ENCODE assay signal across 12 cellular contexts in genomic region chr2:223950448-223951347, GRCh38. TPM values are rescaled to one million over a fixed set of nuclear protein-coding genes. Genes with fewer than 3 reads are reported as not detected.
A peak's percentile ranks its signal among the peaks of the same experiment; 100 is the strongest.
DNase-seq lines count a peak whose midpoint lies in the region; ATAC-seq, FAIRE-seq and TF ChIP-seq lines count a peak whose summit lies in the region.
"Had no signal": no experiment of that assay in that cellular context is flagged by ENCODE, and none has a peak within 500 bp of the region (broad histone marks: within the 10 kb centered on the region; RNA-seq: fewer than 3 reads in every experiment).

No MANE protein-coding gene starts in this region.

- no peaks in the 10 kb centered on the region for H3K36me3 ChIP-seq in naive thymus-derived CD4-positive, alpha-beta T cell (ENCODE audit: control insufficient read depth in 2 of 3, insufficient read depth in 3 of 3, low read length in 3 of 3)
- H3K36me3 ChIP-seq in smooth muscle cell (ENCODE audit: low read depth), result no peaks in the 10 kb centered on the region
- H3K36me3 ChIP-seq: ovary had no signal

- H3K36me3 Mint-ChIP-seq in activated naive CD8-positive, alpha-beta T cell treated with anti-CD3 and anti-CD28 coated beads, Interleukin-2, amount 10 ng/mL, durations not matched to agents 7 days and 5 days, result peaks cover 15% of the 10 kb centered on the region
- peaks cover 0 to 9% (median 0%) of the 10 kb centered on the region in 5 donors for H3K36me3 Mint-ChIP-seq in naive thymus-derived CD4-positive, alpha-beta T cell

- H3K9me3 Mint-ChIP-seq in activated naive CD8-positive, alpha-beta T cell treated with anti-CD3 and anti-CD28 coated beads, Interleukin-2, amount 10 ng/mL, durations not matched to agents 7 days and 5 days, result no peaks in the 10 kb centered on the region
- no peaks in the 10 kb centered on the region for H3K9me3 Mint-ChIP-seq in naive thymus-derived CD4-positive, alpha-beta T cell

- H4K20me1 ChIP-seq in smooth muscle cell (ENCODE audit: low read depth), result no peaks in the 10 kb centered on the region

- no peak overlapping the region for H2AFZ ChIP-seq in smooth muscle cell (ENCODE audit: low read depth)

- peak overlapping the region; percentile 87 for H3K27ac Mint-ChIP-seq in activated naive CD8-positive, alpha-beta T cell treated with anti-CD3 and anti-CD28 coated beads, Interleukin-2, amount 10 ng/mL, durations not matched to agents 7 days and 5 days
- H3K27ac Mint-ChIP-seq in naive thymus-derived CD4-positive, alpha-beta T cell, result peak overlapping the region in 7 of 9 donors; percentile 26 to 94 (median 69)

- FAIRE-seq in D721Med (lab: Jason Lieb, UNC) (no peak), urothelium cell line (lab: Jason Lieb, UNC) (no peak)
- FAIRE-seq: colon had no signal

- H3K27ac ChIP-seq in naive thymus-derived CD4-positive, alpha-beta T cell (ENCODE audit: low read depth, low read length), result no peak overlapping the region
- no peak overlapping the region for H3K27ac ChIP-seq in smooth muscle cell (ENCODE audit: low read depth)
- H3K27ac ChIP-seq: ovary had no signal

- peaks cover under 1% of the 10 kb centered on the region for H3K79me2 ChIP-seq in smooth muscle cell (ENCODE audit: low read depth)

- H3K4me2 ChIP-seq in smooth muscle cell, result no peak overlapping the region

- 86% methylated on average over 3 of the region's 3 CpGs for WGBS in smooth muscle cell (ENCODE audit: low lambda C conversion rate)

- H3K27me3 ChIP-seq in naive thymus-derived CD4-positive, alpha-beta T cell (ENCODE audit: control insufficient read depth in 2 of 2, insufficient read depth in 2 of 2, low read length in 2 of 2), result no peaks in the 10 kb centered on the region
- no peaks in the 10 kb centered on the region for H3K27me3 ChIP-seq in smooth muscle cell (ENCODE audit: low read depth)
- H3K27me3 ChIP-seq: ovary had no signal

- no peak for ATAC-seq in activated naive CD8-positive, alpha-beta T cell treated with anti-CD3 and anti-CD28 coated beads, Interleukin-2, amount 10 ng/mL, durations not matched to agents 7 days and 5 days (ENCODE audit: low read depth)
- no peak for ATAC-seq in naive thymus-derived CD4-positive, alpha-beta T cell
- no peak for ATAC-seq in left lobe of liver

- no peak overlapping the region for H3K9ac ChIP-seq in smooth muscle cell (ENCODE audit: low read depth)

- no peak overlapping the region for H3K4me3 Mint-ChIP-seq in activated naive CD8-positive, alpha-beta T cell treated with anti-CD3 and anti-CD28 coated beads, Interleukin-2, amount 10 ng/mL, durations not matched to agents 7 days and 5 days
- H3K4me3 Mint-ChIP-seq in naive thymus-derived CD4-positive, alpha-beta T cell, result peak overlapping the region in 8 of 10 donors; percentile 26 to 69 (median 50)

- peak; percentile 27 for DNase-seq in NCI-H187 treated with DMSO at 0.1 percent for 48 hours (lab: John Stamatoyannopoulos, UW)
- no peak for DNase-seq in activated naive CD8-positive, alpha-beta T cell treated with anti-CD3 and anti-CD28 coated beads, Interleukin-2, amount 10 ng/mL, durations not matched to agents 7 days and 5 days
- DNase-seq in naive thymus-derived CD4-positive, alpha-beta T cell, result no peak
- no peak for DNase-seq in D721Med (ENCODE audit: insufficient read length, low spot score)
- no peak for DNase-seq in smooth muscle cell (lab: John Stamatoyannopoulos, UW; ENCODE audit: unreplicated experiment)
- DNase-seq in left lobe of liver (ENCODE audit: low spot score), result no peak
- no peak for DNase-seq in urothelium cell line (ENCODE audit: low spot score)
- DNase-seq: kidney glomerular epithelial cell, NCI-H1436 treated with DMSO at 0.1 percent for 48 hours, ovary had no signal

- no peaks in the 10 kb centered on the region for H3F3A ChIP-seq in smooth muscle cell (ENCODE audit: low read depth)

- peaks cover 43% of the 10 kb centered on the region for H3K4me1 Mint-ChIP-seq in activated naive CD8-positive, alpha-beta T cell treated with anti-CD3 and anti-CD28 coated beads, Interleukin-2, amount 10 ng/mL, durations not matched to agents 7 days and 5 days
- H3K4me1 Mint-ChIP-seq in naive thymus-derived CD4-positive, alpha-beta T cell, result peaks cover 18 to 69% (median 51%) of the 10 kb centered on the region in 7 donors

- intact Hi-C loops in naive thymus-derived CD4-positive, alpha-beta T cell (cut with micrococcal nuclease), result loop anchor here in 1 of 2 donors (10.0 kb wide), 3 partner anchors 226 to 1104 kb away; no protein-coding TSS in a partner anchor

- POLR2A ChIA-PET in activated naive CD8-positive, alpha-beta T cell treated with anti-CD3 and anti-CD28 coated beads, Interleukin-2, amount 10 ng/mL, durations not matched to agents 7 days and 5 days (lab: Charles Lee), result interaction anchor here (0.6 to 1.3 kb wide), 3 partner anchors 9 to 113 kb away, joined by 4 to 5 read pairs (median 5); partner anchors contain the start of gene AP1S3
- POLR2A ChIA-PET in naive thymus-derived CD4-positive, alpha-beta T cell (lab: Charles Lee), result interaction anchor here (1.3 kb wide), 1 partner anchor 9 kb away, joined by 7 read pairs; no protein-coding TSS in a partner anchor

- TF ChIP-seq CTCF in D721Med (IDR thresholded peaks at IDR 0.05; ENCODE audit: insufficient read depth, missing control alignments) (no peak), smooth muscle cell (IDR thresholded peaks at IDR 0.05; ENCODE audit: borderline replicate concordance, insufficient read depth, poor library complexity, severe bottlenecking) (no peak)

- H3K4me1 ChIP-seq in naive thymus-derived CD4-positive, alpha-beta T cell (ENCODE audit: control insufficient read depth in 2 of 2, insufficient read depth in 2 of 2, low read length in 2 of 2), result peaks cover 10 to 29% of the 10 kb centered on the region in 2 donors
- peaks cover 22% of the 10 kb centered on the region for H3K4me1 ChIP-seq in smooth muscle cell (ENCODE audit: low read depth)

- no peaks in the 10 kb centered on the region for H3K27me3 Mint-ChIP-seq in activated naive CD8-positive, alpha-beta T cell treated with anti-CD3 and anti-CD28 coated beads, Interleukin-2, amount 10 ng/mL, durations not matched to agents 7 days and 5 days
- H3K27me3 Mint-ChIP-seq in naive thymus-derived CD4-positive, alpha-beta T cell, result no peaks in the 10 kb centered on the region

- H3K4me3 ChIP-seq in GM08714 (ENCODE audit: low read length) (peak overlapping the region; percentile 66; the same call in 1 of the 2 replicates), smooth muscle cell (no peak overlapping the region)
- H3K4me3 ChIP-seq in naive thymus-derived CD4-positive, alpha-beta T cell (ENCODE audit: low read length), result no peak overlapping the region
- H3K4me3 ChIP-seq: ovary had no signal

- no peaks in the 10 kb centered on the region for H3K9me3 ChIP-seq in naive thymus-derived CD4-positive, alpha-beta T cell (ENCODE audit: control insufficient read depth in 2 of 3, low read length in 3 of 3)
- no peaks in the 10 kb centered on the region for H3K9me3 ChIP-seq in smooth muscle cell (replicated peaks; ENCODE audit: low read depth)
- H3K9me3 ChIP-seq: ovary had no signal

- CTCF ChIA-PET in naive thymus-derived CD4-positive, alpha-beta T cell (lab: Charles Lee), result no interaction called here

RNA-seq across cellular contexts. Expression of gene WDFY1, which starts 5.6 kb away (rescaled TPM):
- 10 to 100 TPM; 58.8 to 59.1 TPM for total RNA-seq in activated naive CD8-positive, alpha-beta T cell treated with anti-CD3 and anti-CD28 coated beads, Interleukin-2, amount 10 ng/mL, durations not matched to agents 7 days and 5 days
- 10 to 100 TPM; 25.3 to 80.1 (median 29.9) TPM for total RNA-seq in naive thymus-derived CD4-positive, alpha-beta T cell
- polyA plus RNA-seq in naive thymus-derived CD4-positive, alpha-beta T cell, result 10 to 100 TPM; 13.9 to 15.0 TPM
- total RNA-seq in smooth muscle cell, result 58.6 and 68.3 TPM in 2 replicates
- 31.6 and 33.1 TPM in 2 replicates for polyA plus RNA-seq in smooth muscle cell
- 16.4 TPM for total RNA-seq in left lobe of liver

RNA-seq across cellular contexts. Expression of gene MRPL44, which starts 6.6 kb away (rescaled TPM):
- 10 to 100 TPM; 28.3 to 29.0 TPM for total RNA-seq in activated naive CD8-positive, alpha-beta T cell treated with anti-CD3 and anti-CD28 coated beads, Interleukin-2, amount 10 ng/mL, durations not matched to agents 7 days and 5 days
- 10 to 100 TPM; 18.0 to 31.2 (median 26.8) TPM for total RNA-seq in naive thymus-derived CD4-positive, alpha-beta T cell
- 10 to 100 TPM; 33.1 to 36.2 TPM for polyA plus RNA-seq in naive thymus-derived CD4-positive, alpha-beta T cell
- total RNA-seq in smooth muscle cell (23.2 and 34.5 TPM in 2 replicates), left lobe of liver (22.0 TPM)
- 23.5 and 25.4 TPM in 2 replicates for polyA plus RNA-seq in smooth muscle cell
